ENCODE assay signal across 8 cellular contexts in the genomic region with DNA sequence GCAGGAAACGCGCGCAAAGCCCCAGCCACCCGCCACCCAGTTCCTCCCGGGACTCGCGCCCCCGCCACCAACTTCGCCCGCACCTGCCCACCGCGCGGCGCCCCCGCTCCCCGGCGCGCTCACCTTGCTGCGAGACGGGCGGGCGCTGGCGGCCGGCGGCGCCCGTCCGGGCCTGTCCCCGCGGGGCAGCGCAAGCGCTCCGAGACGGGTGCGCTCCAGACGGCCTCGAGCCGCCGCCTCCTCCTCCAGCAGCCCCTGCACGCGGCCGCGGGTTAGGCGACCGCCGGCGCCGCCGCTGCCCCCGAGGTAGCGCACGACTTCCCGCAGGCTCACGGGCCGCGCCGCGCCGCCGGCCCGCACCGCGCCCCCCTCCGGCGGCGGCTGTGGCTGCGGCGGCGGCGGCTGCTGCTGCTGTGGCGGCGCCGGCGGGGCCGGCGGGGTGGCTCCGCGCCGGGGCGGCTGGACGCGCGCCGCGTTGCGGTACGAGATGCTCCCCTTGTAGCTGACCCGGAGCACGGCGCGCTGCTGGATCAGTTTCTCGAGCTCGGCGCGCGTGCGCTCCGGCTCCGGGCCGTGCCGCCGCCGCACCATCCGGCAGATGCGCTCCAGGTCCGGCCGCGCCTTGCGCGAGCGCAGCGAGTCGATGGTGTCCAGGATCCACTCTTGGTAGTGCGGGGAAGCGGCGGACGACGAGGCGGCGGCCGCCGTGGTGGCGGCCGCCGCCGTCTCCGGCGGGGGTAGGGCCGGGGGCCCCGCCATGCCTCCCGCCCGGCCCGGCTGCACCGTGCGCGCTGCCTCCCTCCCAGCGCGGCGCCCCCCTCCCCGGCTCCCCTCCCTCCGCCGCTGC. TPM values are rescaled to one million over a fixed set of nuclear protein-coding genes. Genes with fewer than 3 reads are reported as not detected.
DNase-seq lines count a peak whose midpoint lies in the region; ATAC-seq and TF ChIP-seq lines count a peak whose summit lies in the region.

No MANE protein-coding gene starts in this region.

- 0% methylated on average over 17 of the region's 142 CpGs for WGBS in suprapubic skin

- no peaks in the 10 kb centered on the region for H3K4me1 ChIP-seq in A673 (ENCODE audit: insufficient read depth, low read length, poor library complexity, severe bottlenecking)
- peaks cover 17% of the 10 kb centered on the region for H3K4me1 ChIP-seq in Loucy (ENCODE audit: insufficient read depth, low read length, poor library complexity, severe bottlenecking)
- no peaks in the 10 kb centered on the region for H3K4me1 ChIP-seq in endocrine pancreas (ENCODE audit: control insufficient read depth, insufficient read depth, low read length)
- H3K4me1 ChIP-seq in suprapubic skin: peaks cover 23% of the 10 kb centered on the region

- peak overlapping the region; percentile 61 for H3K9ac ChIP-seq in Loucy (ENCODE audit: low read depth, low read length, poor library complexity, severe bottlenecking)
- peak overlapping the region; percentile 62 for H3K9ac ChIP-seq in endocrine pancreas (ENCODE audit: control insufficient read depth, insufficient read depth, low read length)

- H3K4me1 Mint-ChIP-seq in mesothelial cell of epicardium: peaks cover 14% of the 10 kb centered on the region

- peak overlapping the region; percentile 86 for H3K27ac Mint-ChIP-seq in mesothelial cell of epicardium

- H3K79me2 ChIP-seq in Loucy (ENCODE audit: insufficient read depth, low read length): peaks cover 17% of the 10 kb centered on the region; the same call in 1 of the 2 replicates

- POLR2A ChIA-PET in A673 (lab: Charles Lee; ENCODE audit: low non-redundant PET): interaction anchor here (0.6 kb wide), 1 partner anchor 1297 kb away, joined by 3 read pairs; no protein-coding TSS in a partner anchor

- H4K20me1 ChIP-seq in Loucy (ENCODE audit: insufficient read depth, low read length, poor library complexity, severe bottlenecking): peaks cover 11% of the 10 kb centered on the region

- H3K27me3 Mint-ChIP-seq in mesothelial cell of epicardium (ENCODE audit: low read depth): no peaks in the 10 kb centered on the region

- H3K4me3 ChIP-seq in A673 (ENCODE audit: low read depth, low read length, poor library complexity, severe bottlenecking): peak overlapping the region; percentile 64
- H3K4me3 ChIP-seq in Loucy (ENCODE audit: low read length, poor library complexity, severe bottlenecking): peak overlapping the region; percentile 74
- H3K4me3 ChIP-seq in endocrine pancreas (ENCODE audit: control insufficient read depth, insufficient read depth, low read length): no peak overlapping the region
- peak overlapping the region; percentile 92 for H3K4me3 ChIP-seq in suprapubic skin

- BruUV-seq in A673 (replicated peaks; lab: Mats Ljungman, UMichigan): no TSS peak

- H3K9me2 ChIP-seq in Loucy (replicated peaks; ENCODE audit: low read depth, low read length): no peaks in the 10 kb centered on the region

- no peak for TF ChIP-seq EP300 in suprapubic skin (IDR thresholded peaks at IDR 0.05)

- no peak for ATAC-seq in HG02610 (IDR thresholded peaks at IDR 0.05; ENCODE audit: unreplicated experiment)

- peak overlapping the region; percentile 61 for H3K27ac ChIP-seq in A673 (ENCODE audit: low read depth, low read length, poor library complexity, severe bottlenecking)
- peak overlapping the region; percentile 91 for H3K27ac ChIP-seq in suprapubic skin

- H3K9me3 Mint-ChIP-seq in mesothelial cell of epicardium: peaks cover 4% of the 10 kb centered on the region

- H3K27me3 ChIP-seq in A673 (replicated peaks; ENCODE audit: insufficient read depth, low read depth, low read length, poor library complexity) (no peaks in the 10 kb centered on the region), Loucy (ENCODE audit: insufficient read depth, low read length, poor library complexity, severe bottlenecking) (no peaks in the 10 kb centered on the region), endocrine pancreas (ENCODE audit: control insufficient read depth, insufficient read depth, low read length) (no peaks in the 10 kb centered on the region), suprapubic skin (no peaks in the 10 kb centered on the region)

- H3K4me3 Mint-ChIP-seq in mesothelial cell of epicardium: peak overlapping the region; percentile 78

- H3K9me3 ChIP-seq in A673 (ENCODE audit: low read depth, low read length, poor library complexity, severe bottlenecking) (peaks cover 8% of the 10 kb centered on the region), Loucy (ENCODE audit: insufficient read depth, low read depth, low read length) (no peaks in the 10 kb centered on the region), endocrine pancreas (ENCODE audit: control insufficient read depth, low read length) (no peaks in the 10 kb centered on the region), suprapubic skin (no peaks in the 10 kb centered on the region)

- H3K36me3 ChIP-seq in A673 (ENCODE audit: insufficient read depth, low read length, poor library complexity, severe bottlenecking) (peaks cover 12% of the 10 kb centered on the region), Loucy (ENCODE audit: insufficient read depth, low read length) (no peaks in the 10 kb centered on the region; the same call in 1 of the 2 replicates), endocrine pancreas (ENCODE audit: control insufficient read depth, insufficient read depth, low read length) (peaks cover 3% of the 10 kb centered on the region), suprapubic skin (peaks cover 11% of the 10 kb centered on the region)

- in situ Hi-C loops in GM13976 (cut with MboI; ENCODE audit: low sequenced_read_pairs, unreplicated experiment): no loop called here

- no peaks in the 10 kb centered on the region; the same call in 1 of the 2 replicates for H3F3A ChIP-seq in Loucy (ENCODE audit: low read depth)

- no peak for TF ChIP-seq POLR2A in suprapubic skin (IDR thresholded peaks at IDR 0.05)

- intact Hi-C loops in A673 (cut with micrococcal nuclease; ENCODE audit: unreplicated experiment): no loop called here

- H2AFZ ChIP-seq in Loucy (ENCODE audit: low read length): peak overlapping the region; percentile 70; the same call in 1 of the 2 replicates

- peak overlapping the region; percentile 69 for H3K4me2 ChIP-seq in Loucy (ENCODE audit: low read depth, low read length, poor library complexity, severe bottlenecking)

- CTCF ChIA-PET in A673 (lab: Charles Lee): interaction anchor here (0.6 to 0.7 kb wide), 3 partner anchors 295 to 823 kb away, joined by 5 to 12 read pairs (median 7); no protein-coding TSS in a partner anchor

- TF ChIP-seq CTCF in A673 (conservative IDR thresholded peaks at IDR 0.05; ENCODE audit: low read depth, low read length): peak; percentile 16; the same call in 1 of the 2 replicates
- TF ChIP-seq CTCF in GM13976 (IDR thresholded peaks at IDR 0.05; ENCODE audit: borderline replicate concordance, control extremely low read depth, extremely low read depth, insufficient read depth, missing control alignments): peak; percentile 21
- TF ChIP-seq CTCF in Loucy (conservative IDR thresholded peaks at IDR 0.05; ENCODE audit: low read length): no peak
- peak; percentile 24 for TF ChIP-seq CTCF in mesothelial cell of epicardium (IDR thresholded peaks at IDR 0.05; ENCODE audit: unreplicated experiment)
- no peak for TF ChIP-seq CTCF in suprapubic skin (IDR thresholded peaks at IDR 0.05)

- DNase-seq in A673 (ENCODE audit: low spot score): peak; percentile 74
- no peak for DNase-seq in GM13976 (ENCODE audit: low spot score)
- peak; percentile 49 to 61 for DNase-seq in activated CD4-positive, alpha-beta T cell treated with anti-CD3 and anti-CD28 coated beads, Interleukin-2, amount 50 U/mL, for 48 hours
- DNase-seq in mesothelial cell of epicardium (ENCODE audit: low spot score in 2 of 2, unreplicated experiment in 2 of 2): peak; percentile 63 to 69
- DNase-seq in suprapubic skin (ENCODE audit: low spot score in 2 of 2): peak in 1 of 2 donors; percentile 75

- H3K36me3 Mint-ChIP-seq in mesothelial cell of epicardium: peaks cover 24% of the 10 kb centered on the region

RNA-seq across cellular contexts. Expression of a gene that starts 0.7 kb away (rescaled TPM):
- total RNA-seq in A673 (2021) (52.9 and 56.0 TPM in 2 replicates), mesothelial cell of epicardium (67.8 to 74.2 TPM (median 74.0 TPM) in 3 replicates), suprapubic skin (10 to 100 TPM; 22.4 to 34.9 (median 29.1) TPM)

RNA-seq across cellular contexts. Expression of a gene that starts 4.3 kb away (rescaled TPM):
- total RNA-seq in A673 (2021): not detected in 2 replicates
- total RNA-seq in mesothelial cell of epicardium: 0.45 to 0.90 TPM (median 0.58 TPM) in 3 replicates
- not detected for total RNA-seq in suprapubic skin

RNA-seq across cellular contexts. Expression of a gene that starts 17.3 kb away (rescaled TPM):
- total RNA-seq in A673 (2021) (0.26 and 0.61 TPM in 2 replicates), mesothelial cell of epicardium (0.81 to 1.3 TPM (median 0.98 TPM) in 3 replicates), suprapubic skin (10 to 100 TPM; 10.5 to 18.5 (median 15.9) TPM)

RNA-seq across cellular contexts. Expression of a gene that starts 27.7 kb away (rescaled TPM):
- total RNA-seq in A673 (2021): 56.7 and 77.9 TPM in 2 replicates
- 80.9 to 87.7 TPM (median 82.9 TPM) in 3 replicates for total RNA-seq in mesothelial cell of epicardium
- 10 to 100 TPM; 22.1 to 42.6 (median 31.2) TPM for total RNA-seq in suprapubic skin

RNA-seq across cellular contexts. Expression of a gene that starts 28.0 kb away (rescaled TPM):
- total RNA-seq in A673 (2021): 18.5 and 21.8 TPM in 2 replicates
- 2.0 to 2.4 TPM (median 2.3 TPM) in 3 replicates for total RNA-seq in mesothelial cell of epicardium
- total RNA-seq in suprapubic skin: not detected

Comparison
In these comparisons a context has a peak if more than half of its experiments do, and no peak if none do; other contexts are left out.
1. CTCF ChIP-seq: peak in A673 (single experiment), GM13976 (single experiment) and mesothelial cell of epicardium (single experiment); none in Loucy (single experiment) and suprapubic skin (0 of 2).